Comparison of ENCODE assay signal across 10 cellular contexts in genomic region chr10:90148121-90148855, GRCh38.
DNase-seq lines count a peak whose midpoint lies in the region; ATAC-seq, FAIRE-seq and TF ChIP-seq lines count a peak whose summit lies in the region.
"Had no signal": no experiment of that assay in that cellular context is flagged by ENCODE, and none has a peak within 500 bp of the region (broad histone marks: within the 10 kb centered on the region; RNA-seq: fewer than 3 reads in every experiment).

No MANE protein-coding gene starts in this region.

- FAIRE-seq in bronchial epithelial cell (lab: Jason Lieb, UNC): no peak

- ATAC-seq in GM19324 (IDR thresholded peaks at IDR 0.05; ENCODE audit: low FRiP score, unreplicated experiment): no peak
- no peak for ATAC-seq in HG03354 (IDR thresholded peaks at IDR 0.05; ENCODE audit: poor library complexity, severe bottlenecking, unreplicated experiment)
- ATAC-seq in HG03439 (IDR thresholded peaks at IDR 0.05; ENCODE audit: unreplicated experiment): no peak

- TF ChIP-seq CTCF in GM12875 (IDR thresholded peaks at IDR 0.05; ENCODE audit: borderline replicate concordance, insufficient read depth, low read depth, low read length) (peak; percentile 43; the same call in 1 of the 2 replicates), bronchial epithelial cell (IDR thresholded peaks at IDR 0.05; ENCODE audit: insufficient read depth, low read length, severe bottlenecking) (peak; percentile 54), osteoblast (IDR thresholded peaks at IDR 0.05; ENCODE audit: extremely low read depth, low read depth, low read length) (peak; percentile 64)

- no peak overlapping the region for H2AFZ ChIP-seq in osteoblast (ENCODE audit: low read length)

- H3K4me1 ChIP-seq in osteoblast (ENCODE audit: insufficient read depth, low read length): no peaks in the 10 kb centered on the region

- no peaks in the 10 kb centered on the region for H3K27me3 ChIP-seq in bronchial epithelial cell (ENCODE audit: control insufficient read depth, insufficient read depth, low read length)
- no peaks in the 10 kb centered on the region for H3K27me3 ChIP-seq in osteoblast (ENCODE audit: insufficient read depth, low read length)

- no peaks in the 10 kb centered on the region for H3K9me3 ChIP-seq in osteoblast (ENCODE audit: low read depth, low read length)

- H3K36me3 ChIP-seq in bronchial epithelial cell (ENCODE audit: control insufficient read depth, insufficient read depth, low read length): no peaks in the 10 kb centered on the region
- H3K36me3 ChIP-seq in osteoblast (ENCODE audit: insufficient read depth, low read length): no peaks in the 10 kb centered on the region

- no peaks in the 10 kb centered on the region for H4K20me1 ChIP-seq in osteoblast (ENCODE audit: insufficient read depth, low read length)

- no peaks in the 10 kb centered on the region for H3K79me2 ChIP-seq in osteoblast (ENCODE audit: insufficient read depth, low read length)

- H3K4me3 ChIP-seq in GM12875 (ENCODE audit: low read depth, low read length) (no peak overlapping the region), bronchial epithelial cell (ENCODE audit: low read depth, low read length) (no peak overlapping the region), osteoblast (ENCODE audit: insufficient read depth, low read length) (no peak overlapping the region)

- no peak overlapping the region for H3K4me2 ChIP-seq in osteoblast (ENCODE audit: insufficient read depth, low read length)

- peak; percentile 17 for DNase-seq in NCI-H1694 (lab: John Stamatoyannopoulos, UW)
- peak; percentile 72 for DNase-seq in bronchial epithelial cell (ENCODE audit: low read depth)
- peak; percentile 62 for DNase-seq in osteoblast (ENCODE audit: insufficient read length, low spot score, missing footprints)
- no peak for DNase-seq in ecto neural progenitor cell (ENCODE audit: low spot score)
- DNase-seq: activated T-cell treated with anti-CD3 and anti-CD28 coated beads for 4 hours, naive B cell had no signal

- no peak overlapping the region for H3K27ac ChIP-seq in osteoblast (ENCODE audit: low read depth, low read length)
